ENCODE assay signal across 9 cellular contexts in genomic region chr5:139788294-139788875, GRCh38. TPM values are rescaled to one million over a fixed set of nuclear protein-coding genes. Genes with fewer than 3 reads are reported as not detected.
DNase-seq lines count a peak whose midpoint lies in the region; ATAC-seq and TF ChIP-seq lines count a peak whose summit lies in the region.
"Had no signal": no experiment of that assay in that cellular context is flagged by ENCODE, and none has a peak within 500 bp of the region (broad histone marks: within the 10 kb centered on the region; RNA-seq: fewer than 3 reads in every experiment).

No MANE protein-coding gene starts in this region.

- H3K9ac ChIP-seq in BLaER1, result no peak overlapping the region

- peak overlapping the region; percentile 79 for H3K4me3 ChIP-seq in BLaER1
- H3K4me3 ChIP-seq in gastroesophageal sphincter, result peak overlapping the region; percentile 41 to 63
- H3K4me3 ChIP-seq in ovary, result peak overlapping the region; percentile 40

- H3K9me3 ChIP-seq in BLaER1, result no peaks in the 10 kb centered on the region
- no peaks in the 10 kb centered on the region for H3K9me3 ChIP-seq in gastroesophageal sphincter
- H3K9me3 ChIP-seq in ovary, result no peaks in the 10 kb centered on the region

- H3K27me3 ChIP-seq in BLaER1 (peaks cover 18% of the 10 kb centered on the region), gastroesophageal sphincter (no peaks in the 10 kb centered on the region), ovary (no peaks in the 10 kb centered on the region)

- WGBS in gastroesophageal sphincter (ENCODE audit: low coverage in 1 of 2), 2 donors, result 68% methylated on average over 3 of the region's 32 CpGs; no CpG with 5 or more reads in 1 of the 2 donors
- 33 to 40% (median 35%) methylated on average over 32 of the region's 32 CpGs for WGBS in ovary, 3 donors

- peaks cover 28 to 46% of the 10 kb centered on the region in 2 donors for H3K27me3 Mint-ChIP-seq in T-cell

- H3K27ac Mint-ChIP-seq in T-cell, result no peak overlapping the region

- H3K4me1 ChIP-seq in BLaER1, result no peaks in the 10 kb centered on the region
- peaks cover 0 to 16% (median 5%) of the 10 kb centered on the region in 3 donors for H3K4me1 ChIP-seq in gastroesophageal sphincter
- H3K4me1 ChIP-seq in ovary (ENCODE audit: insufficient read depth), result no peaks in the 10 kb centered on the region

- TF ChIP-seq CTCF in gastroesophageal sphincter (IDR thresholded peaks at IDR 0.05), result no peak
- no peak for TF ChIP-seq CTCF in ovary (IDR thresholded peaks at IDR 0.05)

- H3K27ac ChIP-seq in BLaER1, result no peak overlapping the region
- peak overlapping the region in 3 of 4 donors; percentile 68 to 78 (median 71) for H3K27ac ChIP-seq in gastroesophageal sphincter
- peak overlapping the region in 1 of 2 donors; percentile 49 for H3K27ac ChIP-seq in ovary

- H3K36me3 ChIP-seq in BLaER1 (no peaks in the 10 kb centered on the region), gastroesophageal sphincter (no peaks in the 10 kb centered on the region), ovary (no peaks in the 10 kb centered on the region)

- no peaks in the 10 kb centered on the region for H3K9me3 Mint-ChIP-seq in T-cell

- peak in 1 of 4 experiments; percentile 4 for ATAC-seq in T-cell (replicated peaks in 1 of 4)
- peak; percentile 11 for ATAC-seq in gastroesophageal sphincter
- ATAC-seq in GM18861 (IDR thresholded peaks at IDR 0.05; ENCODE audit: unreplicated experiment), result no peak

- TF ChIP-seq EP300 in gastroesophageal sphincter (IDR thresholded peaks at IDR 0.05), result no peak
- TF ChIP-seq EP300 in ovary (IDR thresholded peaks at IDR 0.05), result no peak

- H4K20me1 ChIP-seq in BLaER1, result 0 out of 2 replicates have a peak, but pooled peaks cover 5% of the 10 kb centered on the region

- H3K36me3 Mint-ChIP-seq in T-cell, result no peaks in the 10 kb centered on the region

- intact Hi-C loops in ovary (cut with DNase I), result loop anchor here (2.0 to 10.0 kb wide), 4 partner anchors 74 to 369 kb away; no protein-coding TSS in a partner anchor

- peak overlapping the region; percentile 98 for H3K4me2 ChIP-seq in BLaER1

- POLR2A ChIA-PET in T-cell (lab: Charles Lee), result no interaction called here

- H3K4me1 Mint-ChIP-seq in T-cell, result peaks cover 4 to 11% (median 5%) of the 10 kb centered on the region in 3 donors

- CTCF ChIA-PET in T-cell (lab: Charles Lee), result interaction anchor here (0.6 to 3.5 kb wide), 9 partner anchors 12 to 995 kb away, joined by 3 to 63 read pairs (median 6); no protein-coding TSS in a partner anchor

- DNase-seq in T-cell (no peak), ovary (peak in 4 of 5 donors; percentile 27 to 56 (median 48)), COLO829 (ENCODE audit: low spot score) (no peak), HuH-7 (ENCODE audit: low spot score) (no peak)
- no peak for DNase-seq in stimulated activated CD4-positive, alpha-beta T cell treated with anti-CD3 and anti-CD28 coated beads, Interleukin-15, amount 100 ng/mL, for 24 hours
- DNase-seq: NCI-H1436 treated with DMSO at 0.1 percent for 48 hours had no signal

- H3K4me3 Mint-ChIP-seq in T-cell, result peak overlapping the region; percentile 31 to 85 (median 59)

- TF ChIP-seq POLR2A in gastroesophageal sphincter (IDR thresholded peaks at IDR 0.05) (no peak), ovary (IDR thresholded peaks at IDR 0.05) (no peak)

RNA-seq across cellular contexts. Expression of gene PSD2, which starts 7.2 kb away (rescaled TPM):
- total RNA-seq in T-cell (under 1 TPM in 3 of 5 donors, not detected in 2; 0.07 to 0.15 (median 0.09) TPM), gastroesophageal sphincter (under 1 TPM in 2 of 4 donors, not detected in 2; 0.13 to 0.16 TPM), ovary (under 1 TPM in 5 of 7 donors, not detected in 2; 0.05 to 0.37 (median 0.13) TPM)
- polyA plus RNA-seq in ovary, result under 1 TPM; 0.10 to 0.12 TPM

Comparison
In these comparisons a context has a peak if more than half of its experiments do, and no peak if none do; other contexts are left out.
1. DNase-seq: peak in ovary (4 of 5); none in T-cell (0 of 34), stimulated activated CD4-positive, alpha-beta T cell treated with anti-CD3 and anti-CD28 coated beads, Interleukin-15, amount 100 ng/mL, for 24 hours (single experiment), COLO829 (single experiment) and HuH-7 (single experiment).
2. Peak in every context shown above with its lines, with median percentiles within 50 percentile points of each other: H3K4me3 ChIP-seq.